ENCODE assay signal across 7 cellular contexts in genomic region chr1:234604393-234604725, GRCh38. TPM values are rescaled to one million over a fixed set of nuclear protein-coding genes. Genes with fewer than 3 reads are reported as not detected.
DNase-seq lines count a peak whose midpoint lies in the region; FAIRE-seq lines count a peak whose summit lies in the region.

No MANE protein-coding gene starts in this region.

- intact Hi-C loops in activated T-helper 2 cell treated with anti-CD3 and anti-CD28 coated beads, Interferon-gamma antibody, Interleukin-2, Interleukin-4, amounts not matched to agents 10 μg/mL and 5 μg/mL and 100 μg/mL, durations not matched to agents 14 hours and 24 hours and 36 hours (cut with micrococcal nuclease): loop anchor here (5.0 to 10.0 kb wide), 4 partner anchors 200 to 1253 kb away; partner anchors contain the start of genes ARID4B, COA6 and GGPS1

- H3K27ac ChIP-seq in HUES48 (ENCODE audit: low read depth, low read length): peak overlapping the region; percentile 70
- H3K27ac ChIP-seq in subcutaneous abdominal adipose tissue (ENCODE audit: low read depth, low read length): peak overlapping the region; percentile 99

- no peaks in the 10 kb centered on the region for H3K9me3 ChIP-seq in HUES48 (ENCODE audit: control insufficient read depth, insufficient read depth, low read length)
- H3K9me3 ChIP-seq in subcutaneous abdominal adipose tissue (ENCODE audit: control insufficient read depth in 5 of 5, low read length in 5 of 5): no peaks in the 10 kb centered on the region

- DNase-seq in activated T-helper 2 cell treated with anti-CD3 and anti-CD28 coated beads, Interferon-gamma antibody, Interleukin-2, Interleukin-4, amounts not matched to agents 10 μg/mL and 5 μg/mL and 100 μg/mL, durations not matched to agents 14 hours and 24 hours and 36 hours (ENCODE audit: low spot score): no peak
- no peak for DNase-seq in immature natural killer cell
- DNase-seq in occipital lobe (lab: John Stamatoyannopoulos, UW): no peak
- DNase-seq in stimulated activated naive CD4-positive, alpha-beta T cell treated with Interleukin-2 at 50 U/mL for 16 hours (lab: John Stamatoyannopoulos, UW): no peak
- no peak for DNase-seq in frontal cortex (ENCODE audit: low spot score in 2 of 2)

- no peak for FAIRE-seq in frontal cortex (lab: Jason Lieb, UNC)

- peaks cover 76% of the 10 kb centered on the region for H3K36me3 Mint-ChIP-seq in activated T-helper 2 cell treated with anti-CD3 and anti-CD28 coated beads, Interferon-gamma antibody, Interleukin-2, Interleukin-4, amounts not matched to agents 10 μg/mL and 5 μg/mL and 100 μg/mL, durations not matched to agents 14 hours and 24 hours and 36 hours (ENCODE audit: low read depth)
- H3K36me3 Mint-ChIP-seq in immature natural killer cell: peaks cover 0 to 29% (median 20%) of the 10 kb centered on the region in 3 donors

- no peaks in the 10 kb centered on the region for H3K27me3 ChIP-seq in HUES48 (ENCODE audit: control insufficient read depth, insufficient read depth, low read length)
- H3K27me3 ChIP-seq in subcutaneous abdominal adipose tissue (ENCODE audit: control insufficient read depth in 5 of 5, insufficient read depth in 4 of 5, low read length in 5 of 5): no peaks in the 10 kb centered on the region

- no peak overlapping the region for H3K9ac ChIP-seq in HUES48 (ENCODE audit: low read depth, low read length)
- H3K9ac ChIP-seq in subcutaneous abdominal adipose tissue (ENCODE audit: low read length in 5 of 5): peak overlapping the region; percentile 3 to 93 (median 85)

- H3K27me3 Mint-ChIP-seq in activated T-helper 2 cell treated with anti-CD3 and anti-CD28 coated beads, Interferon-gamma antibody, Interleukin-2, Interleukin-4, amounts not matched to agents 10 μg/mL and 5 μg/mL and 100 μg/mL, durations not matched to agents 14 hours and 24 hours and 36 hours (ENCODE audit: low read depth): no peaks in the 10 kb centered on the region
- peaks cover 23 to 36% (median 29%) of the 10 kb centered on the region in 3 donors for H3K27me3 Mint-ChIP-seq in immature natural killer cell (ENCODE audit: low read depth in 3 of 3)

- H3K4me1 Mint-ChIP-seq in activated T-helper 2 cell treated with anti-CD3 and anti-CD28 coated beads, Interferon-gamma antibody, Interleukin-2, Interleukin-4, amounts not matched to agents 10 μg/mL and 5 μg/mL and 100 μg/mL, durations not matched to agents 14 hours and 24 hours and 36 hours (ENCODE audit: low read depth): peaks cover 45% of the 10 kb centered on the region
- peaks cover 81 to 86% of the 10 kb centered on the region in 2 donors for H3K4me1 Mint-ChIP-seq in immature natural killer cell

- H3K9me3 Mint-ChIP-seq in activated T-helper 2 cell treated with anti-CD3 and anti-CD28 coated beads, Interferon-gamma antibody, Interleukin-2, Interleukin-4, amounts not matched to agents 10 μg/mL and 5 μg/mL and 100 μg/mL, durations not matched to agents 14 hours and 24 hours and 36 hours: no peaks in the 10 kb centered on the region
- no peaks in the 10 kb centered on the region for H3K9me3 Mint-ChIP-seq in immature natural killer cell

- peaks cover 41% of the 10 kb centered on the region for H3K36me3 ChIP-seq in HUES48 (ENCODE audit: control insufficient read depth, insufficient read depth, low read length)
- H3K36me3 ChIP-seq in subcutaneous abdominal adipose tissue (ENCODE audit: control insufficient read depth in 5 of 5, insufficient read depth in 5 of 5, low read length in 5 of 5): peaks cover 2 to 26% (median 13%) of the 10 kb centered on the region in 5 donors

- H3K4me1 ChIP-seq in HUES48 (ENCODE audit: control insufficient read depth, insufficient read depth, low read length): peaks cover 75% of the 10 kb centered on the region
- H3K4me1 ChIP-seq in subcutaneous abdominal adipose tissue (ENCODE audit: control insufficient read depth in 5 of 5, insufficient read depth in 5 of 5, low read length in 5 of 5): peaks cover 15 to 85% (median 80%) of the 10 kb centered on the region in 5 donors

- H3K4me3 Mint-ChIP-seq in activated T-helper 2 cell treated with anti-CD3 and anti-CD28 coated beads, Interferon-gamma antibody, Interleukin-2, Interleukin-4, amounts not matched to agents 10 μg/mL and 5 μg/mL and 100 μg/mL, durations not matched to agents 14 hours and 24 hours and 36 hours (ENCODE audit: low read depth): peak overlapping the region; percentile 96
- peak overlapping the region; percentile 83 to 99 (median 95) for H3K4me3 Mint-ChIP-seq in immature natural killer cell

- H3K4me3 ChIP-seq in HUES48 (ENCODE audit: low read depth, low read length) (peak overlapping the region; percentile 65), subcutaneous abdominal adipose tissue (ENCODE audit: low read depth in 1 of 5, low read length in 5 of 5) (peak overlapping the region; percentile 81 to 96 (median 86))

- peak overlapping the region; percentile 83 for H3K27ac Mint-ChIP-seq in activated T-helper 2 cell treated with anti-CD3 and anti-CD28 coated beads, Interferon-gamma antibody, Interleukin-2, Interleukin-4, amounts not matched to agents 10 μg/mL and 5 μg/mL and 100 μg/mL, durations not matched to agents 14 hours and 24 hours and 36 hours
- peak overlapping the region in 5 of 6 donors; percentile 87 to 100 (median 99) for H3K27ac Mint-ChIP-seq in immature natural killer cell

RNA-seq across cellular contexts. Expression of gene IRF2BP2, which starts 5.6 kb away (rescaled TPM):
- 276 and 292 TPM in 2 replicates for total RNA-seq in activated T-helper 2 cell treated with anti-CD3 and anti-CD28 coated beads, Interferon-gamma antibody, Interleukin-2, Interleukin-4, amounts not matched to agents 10 μg/mL and 5 μg/mL and 100 μg/mL, durations not matched to agents 14 hours and 24 hours and 36 hours
- 10 to 100 TPM; 19.1 to 28.2 (median 26.4) TPM for polyA plus RNA-seq in immature natural killer cell
- total RNA-seq in occipital lobe (140 TPM), frontal cortex (97.0 TPM)
